In genomic region chr2:152661076-152661475, GRCh38 we compare ENCODE assay signal across 11 cellular contexts.
"Had no signal": no experiment of that assay in that cellular context is flagged by ENCODE, and none has a peak within 500 bp of the region (broad histone marks: within the 10 kb centered on the region; RNA-seq: fewer than 3 reads in every experiment).

No MANE protein-coding gene starts in this region.

- ATAC-seq: GM23338, HCT116 had no signal

- H3K9ac ChIP-seq: GM23248 had no signal

- H3K9me3 Mint-ChIP-seq: GM23338, H9, HFFc6 had no signal

- H3K4me3 Mint-ChIP-seq: GM23338, H9, HFFc6 had no signal

- H3K4me2 ChIP-seq: GM23338 had no signal

- H3K27ac ChIP-seq: GM23248 had no signal

- H3K4me1 Mint-ChIP-seq: GM23338, H9 had no signal

- FAIRE-seq: H1, H54 had no signal

- H3K27ac Mint-ChIP-seq: GM23338, H9, HFFc6 had no signal

- H3K9me3 ChIP-seq: HAP-1 had no signal

- DNase-seq: GM23248, GOT3, H7, H9, HCEC 1CT, HFFc6 had no signal

- H3K4me3 ChIP-seq: GM23248, GM23338, HAP-1 had no signal

- H3K4me1 ChIP-seq: HAP-1 had no signal

- H2AFZ ChIP-seq: GM23248, GM23338 had no signal
